Comparison of ENCODE assay signal across 10 cellular contexts in genomic region chr20:23082846-23083552, GRCh38. TPM values are rescaled to one million over a fixed set of nuclear protein-coding genes. Genes with fewer than 3 reads are reported as not detected.
DNase-seq lines count a peak whose midpoint lies in the region; ATAC-seq and TF ChIP-seq lines count a peak whose summit lies in the region.
"Had no signal": no experiment of that assay in that cellular context is flagged by ENCODE, and none has a peak within 500 bp of the region (broad histone marks: within the 10 kb centered on the region; RNA-seq: fewer than 3 reads in every experiment).

No MANE protein-coding gene starts in this region.

- no peak for DNase-seq in Karpas-422
- peak in 5 of 7 donors; percentile 56 to 82 (median 61) for DNase-seq in adrenal gland
- DNase-seq in kidney tubule cell (ENCODE audit: low spot score), result peak; percentile 17
- DNase-seq in activated naive CD4-positive, alpha-beta T cell treated with anti-CD3 and anti-CD28 coated beads for 36 hours, result no peak
- DNase-seq in NCI-H2107 (lab: John Stamatoyannopoulos, UW), result no peak
- DNase-seq in EL, result no peak
- DNase-seq: activated CD4-positive, alpha-beta T cell treated with anti-CD3 and anti-CD28 coated beads, Interleukin-2, amount 50 U/mL, for 1 hour had no signal

- no peaks in the 10 kb centered on the region for H3K9me3 ChIP-seq in Karpas-422 (ENCODE audit: low read length)
- H3K9me3 ChIP-seq in adrenal gland (replicated peaks in 1 of 3), result no peaks in the 10 kb centered on the region
- H3K9me3 ChIP-seq in stomach smooth muscle (ENCODE audit: control insufficient read depth in 2 of 2, low read length in 2 of 2), result no peaks in the 10 kb centered on the region

- CTCF ChIA-PET in activated naive CD4-positive, alpha-beta T cell treated with anti-CD3 and anti-CD28 coated beads for 36 hours (lab: Charles Lee), result no interaction called here

- no peak overlapping the region for H3K27ac Mint-ChIP-seq in activated naive CD4-positive, alpha-beta T cell treated with anti-CD3 and anti-CD28 coated beads for 36 hours
- H3K27ac Mint-ChIP-seq in stimulated activated memory B cell treated with anti-CD40 and anti-IgM and Interleukin-4, amounts not matched to agents 10 μg/mL and 1 μg/mL and 100 μg/mL, for 72 hours, result no peak overlapping the region

- H3K9me2 ChIP-seq in Karpas-422 (replicated peaks; ENCODE audit: insufficient read depth, low read length), result no peaks in the 10 kb centered on the region

- H3K4me1 Mint-ChIP-seq in activated naive CD4-positive, alpha-beta T cell treated with anti-CD3 and anti-CD28 coated beads for 36 hours (ENCODE audit: low read depth), result peaks cover 3% of the 10 kb centered on the region
- no peaks in the 10 kb centered on the region for H3K4me1 Mint-ChIP-seq in stimulated activated memory B cell treated with anti-CD40 and anti-IgM and Interleukin-4, amounts not matched to agents 10 μg/mL and 1 μg/mL and 100 μg/mL, for 72 hours

- intact Hi-C loops in adrenal gland (cut with DNase I), result no loop called here
- intact Hi-C loops in activated naive CD4-positive, alpha-beta T cell treated with anti-CD3 and anti-CD28 coated beads for 36 hours (cut with micrococcal nuclease), result no loop called here

- H3K27me3 ChIP-seq in Karpas-422 (ENCODE audit: low read length) (no peaks in the 10 kb centered on the region), adrenal gland (no peaks in the 10 kb centered on the region), stomach smooth muscle (ENCODE audit: control insufficient read depth in 1 of 2, insufficient read depth in 2 of 2, low read length in 2 of 2) (no peaks in the 10 kb centered on the region)

- WGBS in adrenal gland, 4 donors, result 55 to 62% (median 58%) methylated on average over 9 of the region's 9 CpGs

- no peak overlapping the region for H2AFZ ChIP-seq in Karpas-422 (ENCODE audit: low read length)

- no peaks in the 10 kb centered on the region for H3K79me2 ChIP-seq in Karpas-422 (ENCODE audit: low read length)

- TF ChIP-seq POLR2A in adrenal gland (IDR thresholded peaks at IDR 0.05), result peak in 1 of 2 donors; percentile 18

- H3K4me3 Mint-ChIP-seq in activated naive CD4-positive, alpha-beta T cell treated with anti-CD3 and anti-CD28 coated beads for 36 hours, result no peak overlapping the region
- H3K4me3 Mint-ChIP-seq in stimulated activated memory B cell treated with anti-CD40 and anti-IgM and Interleukin-4, amounts not matched to agents 10 μg/mL and 1 μg/mL and 100 μg/mL, for 72 hours, result no peak overlapping the region

- H3K4me3 ChIP-seq in Karpas-422 (ENCODE audit: low read length) (no peak overlapping the region), adrenal gland (peak overlapping the region in 1 of 4 donors; percentile 46), stomach smooth muscle (ENCODE audit: low read length in 2 of 2) (peak overlapping the region in 1 of 2 donors; percentile 59)

- H3K4me1 ChIP-seq in Karpas-422 (ENCODE audit: low read length) (peaks cover 51% of the 10 kb centered on the region), adrenal gland (replicated peaks in 1 of 2) (peaks cover 0 to 4% of the 10 kb centered on the region in 2 donors), stomach smooth muscle (ENCODE audit: control insufficient read depth, insufficient read depth, low read length) (peaks cover 22% of the 10 kb centered on the region)

- peaks cover 7% of the 10 kb centered on the region for H3K27me3 Mint-ChIP-seq in activated naive CD4-positive, alpha-beta T cell treated with anti-CD3 and anti-CD28 coated beads for 36 hours (ENCODE audit: low read depth)
- H3K27me3 Mint-ChIP-seq in stimulated activated memory B cell treated with anti-CD40 and anti-IgM and Interleukin-4, amounts not matched to agents 10 μg/mL and 1 μg/mL and 100 μg/mL, for 72 hours, result peaks cover 21% of the 10 kb centered on the region

- no peak for ATAC-seq in stimulated activated memory B cell treated with anti-CD40 and anti-IgM and Interleukin-4, amounts not matched to agents 10 μg/mL and 1 μg/mL and 100 μg/mL, for 72 hours

- H3K9ac ChIP-seq in Karpas-422 (ENCODE audit: low read length) (no peak overlapping the region), stomach smooth muscle (ENCODE audit: low read length in 2 of 2) (peak overlapping the region in 1 of 2 donors; percentile 16)

- peak overlapping the region; percentile 4 for H3K4me2 ChIP-seq in Karpas-422 (ENCODE audit: low read depth, low read length, poor library complexity, severe bottlenecking)

- H4K20me1 ChIP-seq in Karpas-422 (ENCODE audit: insufficient read depth, low read depth, low read length), result no peaks in the 10 kb centered on the region

- H3K27ac ChIP-seq in Karpas-422 (ENCODE audit: low read length) (no peak overlapping the region), adrenal gland (peak overlapping the region in 3 of 5 donors; percentile 43 to 92 (median 89)), stomach smooth muscle (ENCODE audit: low read length) (peak overlapping the region; percentile 18)

- H3K36me3 ChIP-seq in Karpas-422 (ENCODE audit: insufficient read depth, low read length) (no peaks in the 10 kb centered on the region), adrenal gland (replicated peaks in 1 of 2) (no peaks in the 10 kb centered on the region), stomach smooth muscle (ENCODE audit: control insufficient read depth in 2 of 2, insufficient read depth in 2 of 2, low read length in 2 of 2) (no peaks in the 10 kb centered on the region)

- TF ChIP-seq CTCF in adrenal gland (IDR thresholded peaks at IDR 0.05), result no peak

- no peaks in the 10 kb centered on the region for H3K36me3 Mint-ChIP-seq in activated naive CD4-positive, alpha-beta T cell treated with anti-CD3 and anti-CD28 coated beads for 36 hours (ENCODE audit: low read depth)
- H3K36me3 Mint-ChIP-seq in stimulated activated memory B cell treated with anti-CD40 and anti-IgM and Interleukin-4, amounts not matched to agents 10 μg/mL and 1 μg/mL and 100 μg/mL, for 72 hours, result no peaks in the 10 kb centered on the region

- no peaks in the 10 kb centered on the region for H3K9me3 Mint-ChIP-seq in activated naive CD4-positive, alpha-beta T cell treated with anti-CD3 and anti-CD28 coated beads for 36 hours
- no peaks in the 10 kb centered on the region for H3K9me3 Mint-ChIP-seq in stimulated activated memory B cell treated with anti-CD40 and anti-IgM and Interleukin-4, amounts not matched to agents 10 μg/mL and 1 μg/mL and 100 μg/mL, for 72 hours

RNA-seq across cellular contexts. Expression of gene CD93, which starts 3.1 kb away (rescaled TPM):
- total RNA-seq in Karpas-422 (2014; rRNA removed; shearing (Covaris generic); ENCODE audit: low replicate concordance), result not detected in 2 replicates
- total RNA-seq in adrenal gland, result 10 to 100 TPM; 22.5 to 83.0 (median 53.7) TPM
- polyA plus RNA-seq in adrenal gland, result 10 to 100 TPM in 1 of 3 donors, 1 to 10 TPM in 2; 4.3 to 16.1 (median 8.0) TPM
- total RNA-seq in activated naive CD4-positive, alpha-beta T cell treated with anti-CD3 and anti-CD28 coated beads for 36 hours, result under 1 TPM in 1 of 2 experiments, not detected in 1; 0.05 TPM

RNA-seq across cellular contexts. Expression of gene THBD, which starts 33.5 kb away (rescaled TPM):
- total RNA-seq in Karpas-422 (2014; rRNA removed; shearing (Covaris generic); ENCODE audit: low replicate concordance), result not detected in 2 replicates
- total RNA-seq in adrenal gland, result 10 to 100 TPM; 10.0 to 58.0 (median 21.8) TPM
- polyA plus RNA-seq in adrenal gland, result 10 to 100 TPM in 1 of 3 donors, 1 to 10 TPM in 2; 3.4 to 16.3 (median 8.5) TPM
- not detected for total RNA-seq in activated naive CD4-positive, alpha-beta T cell treated with anti-CD3 and anti-CD28 coated beads for 36 hours

RNA-seq across cellular contexts. Expression of gene SSTR4, which starts 47.9 kb away (rescaled TPM):
- total RNA-seq in Karpas-422 (2014; rRNA removed; shearing (Covaris generic); ENCODE audit: low replicate concordance), result not detected in 2 replicates
- total RNA-seq in adrenal gland, result not detected
- not detected for polyA plus RNA-seq in adrenal gland
- not detected for total RNA-seq in activated naive CD4-positive, alpha-beta T cell treated with anti-CD3 and anti-CD28 coated beads for 36 hours
- total RNA-seq: RPMI7951 had no signal

Comparison
In these comparisons a context has a peak if more than half of its experiments do, and no peak if none do; other contexts are left out.
1. DNase-seq: peak in adrenal gland (5 of 7) and kidney tubule cell (single experiment); none in Karpas-422 (single experiment), activated naive CD4-positive, alpha-beta T cell treated with anti-CD3 and anti-CD28 coated beads for 36 hours (single experiment), NCI-H2107 (single experiment) and EL (single experiment).
2. RNA of gene CD93, which starts 3.1 kb away (total RNA-seq): 22.5 to 83.0 TPM in adrenal gland; 0.05 TPM in activated naive CD4-positive, alpha-beta T cell treated with anti-CD3 and anti-CD28 coated beads for 36 hours and not detected in Karpas-422; every median in the first group is over 10 times any median in the second.
3. RNA of gene THBD, which starts 33.5 kb away (total RNA-seq): 10.0 to 58.0 TPM in adrenal gland; not detected in Karpas-422 and not detected in activated naive CD4-positive, alpha-beta T cell treated with anti-CD3 and anti-CD28 coated beads for 36 hours; every median in the first group is over 10 times any median in the second.